In genomic region chr5:55177078-55177477, GRCh38 we compare ENCODE assay signal across 13 cellular contexts. TPM values are rescaled to one million over a fixed set of nuclear protein-coding genes. Genes with fewer than 3 reads are reported as not detected.
DNase-seq lines count a peak whose midpoint lies in the region; ATAC-seq and TF ChIP-seq lines count a peak whose summit lies in the region.
"Had no signal": no experiment of that assay in that cellular context is flagged by ENCODE, and none has a peak within 500 bp of the region (broad histone marks: within the 10 kb centered on the region; RNA-seq: fewer than 3 reads in every experiment).

No MANE protein-coding gene starts in this region.

- TF ChIP-seq EP300 in SK-N-SH (IDR thresholded peaks at IDR 0.05; ENCODE audit: borderline replicate concordance in 1 of 2, low read depth in 1 of 2, low read length in 1 of 2): no peak

- no peaks in the 10 kb centered on the region for H4K20me1 ChIP-seq in SU-DHL-6 (ENCODE audit: low read depth, low read length)
- no peaks in the 10 kb centered on the region; the same call in 1 of the 2 replicates for H4K20me1 ChIP-seq in SK-N-SH (ENCODE audit: insufficient read depth)

- H3K27me3 Mint-ChIP-seq in Caco-2 (ENCODE audit: insufficient read depth, unreplicated experiment) (peaks cover 22% of the 10 kb centered on the region), memory B cell (peaks cover 39% of the 10 kb centered on the region)

- H3K4me1 Mint-ChIP-seq in Caco-2 (ENCODE audit: low read depth, unreplicated experiment) (peaks cover 13% of the 10 kb centered on the region), memory B cell (peaks cover 19% of the 10 kb centered on the region)

- H3K79me2 ChIP-seq in SU-DHL-6 (ENCODE audit: insufficient read depth, low read length): no peaks in the 10 kb centered on the region
- H3K79me2 ChIP-seq in SK-N-SH (ENCODE audit: insufficient read depth): no peaks in the 10 kb centered on the region

- H3K27me3 ChIP-seq in Caco-2 (replicated peaks; ENCODE audit: control insufficient read depth, insufficient read depth, low read length) (peaks cover 3% of the 10 kb centered on the region), HUES48 (ENCODE audit: control insufficient read depth, insufficient read depth, low read length) (peaks cover 90% of the 10 kb centered on the region), SU-DHL-6 (ENCODE audit: low read length) (no peaks in the 10 kb centered on the region), SK-N-SH (ENCODE audit: insufficient read depth) (peaks cover 73% of the 10 kb centered on the region)

- H3K36me3 Mint-ChIP-seq in Caco-2 (ENCODE audit: insufficient read depth, unreplicated experiment) (peaks cover 6% of the 10 kb centered on the region), memory B cell (peaks cover 4% of the 10 kb centered on the region)
- H3K36me3 Mint-ChIP-seq: CD8-positive, alpha-beta T cell had no signal

- H3K9me3 Mint-ChIP-seq in Caco-2 (ENCODE audit: unreplicated experiment): no peaks in the 10 kb centered on the region
- H3K9me3 Mint-ChIP-seq in memory B cell: peaks cover 9% of the 10 kb centered on the region

- BruUV-seq in Caco-2 (replicated peaks; lab: Mats Ljungman, UMichigan): no TSS peak

- H3K9ac ChIP-seq in HUES48 (ENCODE audit: low read depth, low read length) (no peak overlapping the region), SU-DHL-6 (ENCODE audit: low read length) (no peak overlapping the region), SK-N-SH (no peak overlapping the region)

- DNase-seq in Caco-2 (no peak), memory B cell (ENCODE audit: low spot score in 2 of 2) (no peak), NCI-H2227 treated with DMSO at 0.1 percent for 48 hours (lab: John Stamatoyannopoulos, UW) (no peak), SK-N-SH (no peak), OCI-M1 (lab: John Stamatoyannopoulos, UW) (no peak)
- DNase-seq: activated CD4-positive, CD25-positive, alpha-beta regulatory T cell treated with anti-CD3 and anti-CD28 coated beads, Interleukin-2, amount 50 U/mL, for 72 hours; IMR-90 had no signal

- H3K4me2 ChIP-seq in SU-DHL-6 (ENCODE audit: low read depth, low read length, poor library complexity, severe bottlenecking) (peak overlapping the region; percentile 57), SK-N-SH (no peak overlapping the region)

- H3K4me3 ChIP-seq in Caco-2 (ENCODE audit: low read depth, low read length) (no peak overlapping the region), HUES48 (ENCODE audit: low read depth, low read length) (peak overlapping the region; percentile 63), SU-DHL-6 (ENCODE audit: insufficient read depth, low read length, poor library complexity, severe bottlenecking) (no peak overlapping the region), SK-N-SH (ENCODE audit: low read depth in 2 of 2, low read length in 1 of 2) (no peak overlapping the region)

- H3K4me3 Mint-ChIP-seq in Caco-2 (ENCODE audit: unreplicated experiment) (peak overlapping the region; percentile 78), memory B cell (peak overlapping the region; percentile 33)
- H3K4me3 Mint-ChIP-seq: CD8-positive, alpha-beta T cell had no signal

- CTCF ChIA-PET in Caco-2 (lab: Charles Lee): interaction anchor here (0.6 to 1.3 kb wide), 4 partner anchors 10 to 281 kb away, joined by 3 to 8 read pairs (median 4); no protein-coding TSS in a partner anchor
- CTCF ChIA-PET in SK-N-SH (lab: Yijun Ruan, JAX): interaction anchor here (1.0 to 2.1 kb wide), 2 partner anchors 18 to 49 kb away, joined by 3 to 6 read pairs; partner anchors contain the start of gene GPX8

- 4% methylated on average over 2 of the region's 2 CpGs for WGBS in SK-N-SH (ENCODE audit: low lambda C conversion rate)

- intact Hi-C loops in Caco-2 (cut with micrococcal nuclease; ENCODE audit: unreplicated experiment): loop anchor here (10.0 kb wide), 1 partner anchor 228 kb away; no protein-coding TSS in a partner anchor

- H3K9me2 ChIP-seq in SU-DHL-6 (replicated peaks; ENCODE audit: insufficient read depth, low read length) (no peaks in the 10 kb centered on the region), SK-N-SH (no peaks in the 10 kb centered on the region)

- peaks cover 6% of the 10 kb centered on the region; the same call in 1 of the 2 replicates for H3F3A ChIP-seq in SU-DHL-6 (ENCODE audit: insufficient read depth)
- peaks cover 8% of the 10 kb centered on the region for H3F3A ChIP-seq in SK-N-SH (replicated peaks; ENCODE audit: insufficient read depth)

- TF ChIP-seq CTCF in Caco-2 (IDR thresholded peaks at IDR 0.05; ENCODE audit: insufficient read depth in 1 of 2, low read depth in 1 of 2, low read length in 1 of 2, severe bottlenecking in 1 of 2, unreplicated experiment in 1 of 2): no peak
- no peak for TF ChIP-seq CTCF in SU-DHL-6 (IDR thresholded peaks at IDR 0.05; ENCODE audit: insufficient read depth, low read length, poor library complexity, severe bottlenecking)
- no peak for TF ChIP-seq CTCF in SK-N-SH (IDR thresholded peaks at IDR 0.05)

- H2AFZ ChIP-seq in SU-DHL-6 (ENCODE audit: low read depth, low read length, severe bottlenecking): no peak overlapping the region
- no peak overlapping the region for H2AFZ ChIP-seq in SK-N-SH (ENCODE audit: low read depth)

- peaks cover 8% of the 10 kb centered on the region for H3K4me1 ChIP-seq in Caco-2
- H3K4me1 ChIP-seq in HUES48 (ENCODE audit: control insufficient read depth, insufficient read depth, low read length): peaks cover 14% of the 10 kb centered on the region
- H3K4me1 ChIP-seq in SK-N-SH (ENCODE audit: control insufficient read depth in 1 of 2, insufficient read depth in 2 of 2, low read depth in 1 of 2, low read length in 1 of 2): peaks cover 3 to 13% of the 10 kb centered on the region in 2 experiments; a peak in 3 of 4 replicates

- H3K27ac Mint-ChIP-seq in Caco-2 (ENCODE audit: unreplicated experiment) (no peak overlapping the region), memory B cell (no peak overlapping the region)
- H3K27ac Mint-ChIP-seq: CD8-positive, alpha-beta T cell had no signal

- no peak overlapping the region for H3K27ac ChIP-seq in HUES48 (ENCODE audit: low read depth, low read length)
- H3K27ac ChIP-seq in SU-DHL-6 (ENCODE audit: low read depth, low read length): no peak overlapping the region
- no peak overlapping the region for H3K27ac ChIP-seq in SK-N-SH (ENCODE audit: low read depth in 2 of 2, low read length in 1 of 2)
- H3K27ac ChIP-seq: left lung, thoracic aorta had no signal

- H3K36me3 ChIP-seq in Caco-2 (ENCODE audit: control insufficient read depth, insufficient read depth, low read length) (no peaks in the 10 kb centered on the region), HUES48 (ENCODE audit: control insufficient read depth, insufficient read depth, low read length) (no peaks in the 10 kb centered on the region), SU-DHL-6 (ENCODE audit: low read length) (no peaks in the 10 kb centered on the region), SK-N-SH (replicated peaks in 1 of 2; ENCODE audit: control insufficient read depth in 1 of 2, insufficient read depth in 2 of 2, low read length in 1 of 2) (no peaks in the 10 kb centered on the region)
- H3K36me3 ChIP-seq: left lung, thoracic aorta had no signal

- POLR2A ChIA-PET in Caco-2 (lab: Charles Lee): interaction anchor here (0.7 kb wide), 1 partner anchor 131 kb away, joined by 7 read pairs; the partner anchor contains the start of genes DHX29 and MTREX
- POLR2A ChIA-PET in SK-N-SH (lab: Yijun Ruan, JAX): no interaction called here

- no peak for TF ChIP-seq RAD21 in SK-N-SH (IDR thresholded peaks at IDR 0.05; ENCODE audit: low read length)

- no peak for ATAC-seq in memory B cell (ENCODE audit: low read depth)
- ATAC-seq in GM18870 (IDR thresholded peaks at IDR 0.05; ENCODE audit: unreplicated experiment): no peak
- ATAC-seq: CD8-positive, alpha-beta T cell had no signal

- H3K9me3 ChIP-seq in Caco-2 (no peaks in the 10 kb centered on the region), HUES48 (ENCODE audit: control insufficient read depth, insufficient read depth, low read length) (no peaks in the 10 kb centered on the region), SU-DHL-6 (ENCODE audit: insufficient read depth, low read length) (no peaks in the 10 kb centered on the region), SK-N-SH (no peaks in the 10 kb centered on the region)
- H3K9me3 ChIP-seq: left lung, thoracic aorta had no signal

TF ChIP-seq in SK-N-SH, 30 proteins besides CTCF, POLR2A, EP300 and RAD21 (continues in another document):
- TF ChIP-seq ZBTB33 (IDR thresholded peaks at IDR 0.05; ENCODE audit: borderline replicate concordance, low read depth): no peak
- no peak for TF ChIP-seq GABPA (IDR thresholded peaks at IDR 0.05; ENCODE audit: low read depth)
- no peak for TF ChIP-seq SIN3A (IDR thresholded peaks at IDR 0.05; ENCODE audit: borderline replicate concordance, low read depth, low read length)
- TF ChIP-seq RCOR1 (IDR thresholded peaks at IDR 0.05; ENCODE audit: low read length): no peak

RNA-seq across cellular contexts. Expression of gene CDC20B, which starts 4.1 kb away (rescaled TPM):
- not detected in 2 replicates for total RNA-seq in Caco-2 (2022)
- 0.03 TPM in 2 replicates for polyA plus RNA-seq in SK-N-SH (2012; rRNA removed)
- polyA plus RNA-seq in SK-N-SH (2012; cell fraction: cytosol; rRNA removed): 0.03 and 0.05 TPM in 2 replicates
- polyA plus RNA-seq in SK-N-SH (2012; cell fraction: nucleus; rRNA removed): 0.10 and 0.13 TPM in 2 replicates
- total RNA-seq: CD8-positive, alpha-beta T cell; IMR-90; left lung; thoracic aorta had no signal
- polyA plus RNA-seq: IMR-90 had no signal

RNA-seq across cellular contexts. Expression of gene GPX8, which starts 17.1 kb away (rescaled TPM):
- total RNA-seq in Caco-2 (2022): 18.8 and 18.9 TPM in 2 replicates
- polyA plus RNA-seq in SK-N-SH (2012; rRNA removed): 30.1 and 44.2 TPM in 2 replicates
- polyA plus RNA-seq in SK-N-SH (2012; cell fraction: cytosol; rRNA removed): 48.6 and 61.5 TPM in 2 replicates
- 9.3 and 22.9 TPM in 2 replicates for polyA plus RNA-seq in SK-N-SH (2012; cell fraction: nucleus; rRNA removed)
- total RNA-seq: CD8-positive, alpha-beta T cell had no signal

RNA-seq across cellular contexts. Expression of gene MCIDAS, which starts 50.0 kb away (rescaled TPM):
- total RNA-seq in Caco-2 (2022): 1.9 and 2.0 TPM in 2 replicates
- not detected in 2 replicates for polyA plus RNA-seq in SK-N-SH (2012; rRNA removed)
- not detected in 2 replicates for polyA plus RNA-seq in SK-N-SH (2012; cell fraction: cytosol; rRNA removed)
- polyA plus RNA-seq in SK-N-SH (2012; cell fraction: nucleus; rRNA removed): not detected in 2 replicates
- total RNA-seq: CD8-positive, alpha-beta T cell; IMR-90; left lung; thoracic aorta had no signal
- polyA plus RNA-seq: IMR-90 had no signal

RNA-seq across cellular contexts. Expression of gene CCNO, which starts 56.3 kb away (rescaled TPM):
- total RNA-seq in Caco-2 (2022): 3.1 and 3.9 TPM in 2 replicates
- polyA plus RNA-seq in SK-N-SH (2012; rRNA removed): not detected in 2 replicates
- 0.03 TPM in 1 of 2 replicates, not detected in the other for polyA plus RNA-seq in SK-N-SH (2012; cell fraction: cytosol; rRNA removed)
- not detected in 2 replicates for polyA plus RNA-seq in SK-N-SH (2012; cell fraction: nucleus; rRNA removed)
- total RNA-seq: CD8-positive, alpha-beta T cell; IMR-90 had no signal
